1 cellular context compared by ENCODE assay signal in the genomic region with DNA sequence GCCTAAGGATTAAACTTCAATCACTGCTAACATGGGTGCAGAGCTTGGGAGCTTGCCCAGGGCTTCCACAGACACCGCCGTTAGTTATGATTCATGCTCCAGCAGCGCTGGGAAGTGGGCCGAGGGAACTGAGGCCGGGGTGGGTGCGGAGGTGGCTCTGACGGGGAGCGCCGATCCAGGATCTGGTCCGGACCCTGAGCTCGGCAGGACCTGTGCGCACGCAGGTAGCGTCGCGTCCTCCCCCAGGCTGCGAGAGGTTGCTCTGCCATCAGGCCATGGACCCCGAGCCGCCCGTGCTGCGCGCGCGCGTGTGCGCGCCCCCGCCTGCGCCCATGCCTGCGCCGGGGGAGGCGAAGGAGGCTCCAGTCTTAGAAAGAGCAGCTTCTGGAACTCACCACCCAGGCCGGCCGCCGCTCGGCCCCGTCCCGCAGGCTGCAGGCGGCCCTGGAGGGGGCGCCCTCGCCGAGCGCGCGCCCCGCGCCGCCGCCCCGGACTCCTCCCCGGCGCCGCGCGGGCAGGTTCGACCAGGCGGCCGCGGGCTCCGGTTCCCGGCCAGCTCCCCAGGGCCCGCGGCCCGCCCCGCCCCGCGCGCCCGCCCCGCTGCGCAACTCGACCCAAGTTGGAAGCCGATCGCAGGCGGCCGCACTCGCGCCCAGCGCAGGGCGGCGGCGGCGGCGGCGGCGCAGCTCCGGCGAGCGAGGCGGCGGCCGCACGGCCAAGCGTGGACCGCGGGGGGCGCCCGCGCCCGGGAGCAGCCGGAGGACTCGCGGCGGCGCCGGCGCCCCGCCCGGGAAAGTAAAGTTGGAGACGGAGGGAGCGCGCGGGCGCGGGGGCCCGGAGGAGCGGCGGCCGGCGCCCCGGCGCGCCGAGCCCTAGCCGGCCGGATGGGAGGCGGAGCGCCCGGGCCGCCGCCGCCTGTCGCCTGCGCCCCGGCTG.
TF ChIP-seq lines count a peak whose summit lies in the region.

No MANE protein-coding gene starts in this region.

TF ChIP-seq in HepG2, 621 proteins besides CTCF, POLR2A, EP300 and RAD21 (continued from another document):
- TF ChIP-seq, protein P1, sequence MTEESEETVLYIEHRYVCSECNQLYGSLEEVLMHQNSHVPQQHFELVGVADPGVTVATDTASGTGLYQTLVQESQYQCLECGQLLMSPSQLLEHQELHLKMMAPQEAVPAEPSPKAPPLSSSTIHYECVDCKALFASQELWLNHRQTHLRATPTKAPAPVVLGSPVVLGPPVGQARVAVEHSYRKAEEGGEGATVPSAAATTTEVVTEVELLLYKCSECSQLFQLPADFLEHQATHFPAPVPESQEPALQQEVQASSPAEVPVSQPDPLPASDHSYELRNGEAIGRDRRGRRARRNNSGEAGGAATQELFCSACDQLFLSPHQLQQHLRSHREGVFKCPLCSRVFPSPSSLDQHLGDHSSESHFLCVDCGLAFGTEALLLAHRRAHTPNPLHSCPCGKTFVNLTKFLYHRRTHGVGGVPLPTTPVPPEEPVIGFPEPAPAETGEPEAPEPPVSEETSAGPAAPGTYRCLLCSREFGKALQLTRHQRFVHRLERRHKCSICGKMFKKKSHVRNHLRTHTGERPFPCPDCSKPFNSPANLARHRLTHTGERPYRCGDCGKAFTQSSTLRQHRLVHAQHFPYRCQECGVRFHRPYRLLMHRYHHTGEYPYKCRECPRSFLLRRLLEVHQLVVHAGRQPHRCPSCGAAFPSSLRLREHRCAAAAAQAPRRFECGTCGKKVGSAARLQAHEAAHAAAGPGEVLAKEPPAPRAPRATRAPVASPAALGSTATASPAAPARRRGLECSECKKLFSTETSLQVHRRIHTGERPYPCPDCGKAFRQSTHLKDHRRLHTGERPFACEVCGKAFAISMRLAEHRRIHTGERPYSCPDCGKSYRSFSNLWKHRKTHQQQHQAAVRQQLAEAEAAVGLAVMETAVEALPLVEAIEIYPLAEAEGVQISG (CRISPR knock-in tag; IDR thresholded peaks at IDR 0.05): peak; percentile 28; the same call in 1 of the 2 replicates
- 0 out of 2 replicates have a peak, but pooled peaks have one; percentile 43 for TF ChIP-seq SPEN (CRISPR knock-in tag; IDR thresholded peaks at IDR 0.05; ENCODE audit: low read depth)
- TF ChIP-seq MXD4 (CRISPR knock-in tag; IDR thresholded peaks at IDR 0.05): 0 out of 2 replicates have a peak, but pooled peaks have one; percentile 28
- TF ChIP-seq, protein P2, sequence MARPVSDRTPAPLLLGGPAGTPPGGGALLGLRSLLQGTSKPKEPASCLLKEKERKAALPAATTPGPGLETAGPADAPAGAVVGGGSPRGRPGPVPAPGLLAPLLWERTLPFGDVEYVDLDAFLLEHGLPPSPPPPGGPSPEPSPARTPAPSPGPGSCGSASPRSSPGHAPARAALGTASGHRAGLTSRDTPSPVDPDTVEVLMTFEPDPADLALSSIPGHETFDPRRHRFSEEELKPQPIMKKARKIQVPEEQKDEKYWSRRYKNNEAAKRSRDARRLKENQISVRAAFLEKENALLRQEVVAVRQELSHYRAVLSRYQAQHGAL (CRISPR knock-in tag; IDR thresholded peaks at IDR 0.05; ENCODE audit: not compliant biosample characterization): no peak
- peak; percentile 53; the same call in 1 of the 2 replicates for TF ChIP-seq GABPB1 (CRISPR knock-in tag; IDR thresholded peaks at IDR 0.05)
- TF ChIP-seq, protein P3, sequence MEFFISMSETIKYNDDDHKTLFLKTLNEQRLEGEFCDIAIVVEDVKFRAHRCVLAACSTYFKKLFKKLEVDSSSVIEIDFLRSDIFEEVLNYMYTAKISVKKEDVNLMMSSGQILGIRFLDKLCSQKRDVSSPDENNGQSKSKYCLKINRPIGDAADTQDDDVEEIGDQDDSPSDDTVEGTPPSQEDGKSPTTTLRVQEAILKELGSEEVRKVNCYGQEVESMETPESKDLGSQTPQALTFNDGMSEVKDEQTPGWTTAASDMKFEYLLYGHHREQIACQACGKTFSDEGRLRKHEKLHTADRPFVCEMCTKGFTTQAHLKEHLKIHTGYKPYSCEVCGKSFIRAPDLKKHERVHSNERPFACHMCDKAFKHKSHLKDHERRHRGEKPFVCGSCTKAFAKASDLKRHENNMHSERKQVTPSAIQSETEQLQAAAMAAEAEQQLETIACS (CRISPR knock-in tag; IDR thresholded peaks at IDR 0.05): peak; percentile 95
- TF ChIP-seq, protein P4, sequence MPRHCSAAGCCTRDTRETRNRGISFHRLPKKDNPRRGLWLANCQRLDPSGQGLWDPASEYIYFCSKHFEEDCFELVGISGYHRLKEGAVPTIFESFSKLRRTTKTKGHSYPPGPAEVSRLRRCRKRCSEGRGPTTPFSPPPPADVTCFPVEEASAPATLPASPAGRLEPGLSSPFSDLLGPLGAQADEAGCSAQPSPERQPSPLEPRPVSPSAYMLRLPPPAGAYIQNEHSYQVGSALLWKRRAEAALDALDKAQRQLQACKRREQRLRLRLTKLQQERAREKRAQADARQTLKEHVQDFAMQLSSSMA (CRISPR knock-in tag; IDR thresholded peaks at IDR 0.05): peak; percentile 67; the same call in 1 of the 2 replicates
- TF ChIP-seq ZNF274 (CRISPR knock-in tag; IDR thresholded peaks at IDR 0.05): 0 out of 2 replicates have a peak, but pooled peaks have one; percentile 40
- TF ChIP-seq, protein P5, sequence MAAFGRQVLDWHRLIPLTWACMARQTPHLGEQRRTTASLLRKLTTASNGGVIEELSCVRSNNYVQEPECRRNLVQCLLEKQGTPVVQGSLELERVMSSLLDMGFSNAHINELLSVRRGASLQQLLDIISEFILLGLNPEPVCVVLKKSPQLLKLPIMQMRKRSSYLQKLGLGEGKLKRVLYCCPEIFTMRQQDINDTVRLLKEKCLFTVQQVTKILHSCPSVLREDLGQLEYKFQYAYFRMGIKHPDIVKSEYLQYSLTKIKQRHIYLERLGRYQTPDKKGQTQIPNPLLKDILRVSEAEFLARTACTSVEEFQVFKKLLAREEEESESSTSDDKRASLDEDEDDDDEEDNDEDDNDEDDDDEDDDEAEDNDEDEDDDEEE (CRISPR knock-in tag; IDR thresholded peaks at IDR 0.05): no peak
- TF ChIP-seq SKI (IDR thresholded peaks at IDR 0.05; ENCODE audit: partially characterized antibody): peak; percentile 82
- TF ChIP-seq, protein P6, sequence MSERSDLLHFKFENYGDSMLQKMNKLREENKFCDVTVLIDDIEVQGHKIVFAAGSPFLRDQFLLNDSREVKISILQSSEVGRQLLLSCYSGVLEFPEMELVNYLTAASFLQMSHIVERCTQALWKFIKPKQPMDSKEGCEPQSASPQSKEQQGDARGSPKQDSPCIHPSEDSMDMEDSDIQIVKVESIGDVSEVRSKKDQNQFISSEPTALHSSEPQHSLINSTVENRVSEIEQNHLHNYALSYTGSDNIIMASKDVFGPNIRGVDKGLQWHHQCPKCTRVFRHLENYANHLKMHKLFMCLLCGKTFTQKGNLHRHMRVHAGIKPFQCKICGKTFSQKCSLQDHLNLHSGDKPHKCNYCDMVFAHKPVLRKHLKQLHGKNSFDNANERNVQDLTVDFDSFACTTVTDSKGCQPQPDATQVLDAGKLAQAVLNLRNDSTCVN (CRISPR knock-in tag; IDR thresholded peaks at IDR 0.05; ENCODE audit: borderline replicate concordance): no peak
- TF ChIP-seq, protein P7, sequence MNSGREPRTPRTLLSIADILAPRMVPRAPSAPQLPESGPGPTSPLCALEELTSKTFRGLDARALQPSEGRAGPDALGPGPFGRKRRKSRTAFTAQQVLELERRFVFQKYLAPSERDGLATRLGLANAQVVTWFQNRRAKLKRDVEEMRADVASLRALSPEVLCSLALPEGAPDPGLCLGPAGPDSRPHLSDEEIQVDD (CRISPR knock-in tag; IDR thresholded peaks at IDR 0.05; ENCODE audit: borderline replicate concordance): 0 out of 2 replicates have a peak, but pooled peaks have one; percentile 37
- 0 out of 2 replicates have a peak, but pooled peaks have one; percentile 44 for TF ChIP-seq ZFY (CRISPR knock-in tag; IDR thresholded peaks at IDR 0.05)
- peak; percentile 60 for TF ChIP-seq MYC (CRISPR knock-in tag; IDR thresholded peaks at IDR 0.05; ENCODE audit: borderline replicate concordance)
- peak; percentile 35; the same call in 1 of the 2 replicates for TF ChIP-seq SAP130 (CRISPR knock-in tag; IDR thresholded peaks at IDR 0.05; ENCODE audit: low read depth)
- TF ChIP-seq, protein P8, sequence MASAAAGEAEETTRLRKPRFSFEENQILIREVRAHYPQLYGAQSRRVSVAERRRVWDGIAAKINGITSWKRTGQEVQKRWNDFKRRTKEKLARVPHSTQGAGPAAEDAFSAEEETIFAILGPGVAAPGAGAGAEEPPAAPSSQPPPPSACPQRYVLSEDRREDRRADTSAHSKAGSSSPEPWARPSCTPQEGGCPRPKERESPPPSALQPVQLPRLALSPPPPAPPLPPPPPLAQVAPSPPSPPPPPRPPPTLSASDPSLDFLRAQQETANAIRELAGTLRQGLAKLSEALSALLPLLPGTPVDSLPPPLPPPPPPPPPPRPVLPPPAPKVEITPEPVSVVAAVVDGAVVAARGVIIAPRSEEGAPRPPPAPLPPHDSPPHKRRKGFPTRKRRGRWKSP (CRISPR knock-in tag; IDR thresholded peaks at IDR 0.05): peak; percentile 69; the same call in 1 of the 2 replicates
- TF ChIP-seq SALL1 (CRISPR knock-in tag; IDR thresholded peaks at IDR 0.05): peak; percentile 32
- TF ChIP-seq, protein P9, sequence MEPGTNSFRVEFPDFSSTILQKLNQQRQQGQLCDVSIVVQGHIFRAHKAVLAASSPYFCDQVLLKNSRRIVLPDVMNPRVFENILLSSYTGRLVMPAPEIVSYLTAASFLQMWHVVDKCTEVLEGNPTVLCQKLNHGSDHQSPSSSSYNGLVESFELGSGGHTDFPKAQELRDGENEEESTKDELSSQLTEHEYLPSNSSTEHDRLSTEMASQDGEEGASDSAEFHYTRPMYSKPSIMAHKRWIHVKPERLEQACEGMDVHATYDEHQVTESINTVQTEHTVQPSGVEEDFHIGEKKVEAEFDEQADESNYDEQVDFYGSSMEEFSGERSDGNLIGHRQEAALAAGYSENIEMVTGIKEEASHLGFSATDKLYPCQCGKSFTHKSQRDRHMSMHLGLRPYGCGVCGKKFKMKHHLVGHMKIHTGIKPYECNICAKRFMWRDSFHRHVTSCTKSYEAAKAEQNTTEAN (CRISPR knock-in tag; conservative IDR thresholded peaks at IDR 0.05): no peak
- peak; percentile 49; the same call in 1 of the 2 replicates for TF ChIP-seq ZNF205 (CRISPR knock-in tag; IDR thresholded peaks at IDR 0.05)
- peak; percentile 47 for TF ChIP-seq IKZF4 (CRISPR knock-in tag; IDR thresholded peaks at IDR 0.05; ENCODE audit: borderline replicate concordance, low read depth, not compliant biosample characterization)
- TF ChIP-seq, protein P10, sequence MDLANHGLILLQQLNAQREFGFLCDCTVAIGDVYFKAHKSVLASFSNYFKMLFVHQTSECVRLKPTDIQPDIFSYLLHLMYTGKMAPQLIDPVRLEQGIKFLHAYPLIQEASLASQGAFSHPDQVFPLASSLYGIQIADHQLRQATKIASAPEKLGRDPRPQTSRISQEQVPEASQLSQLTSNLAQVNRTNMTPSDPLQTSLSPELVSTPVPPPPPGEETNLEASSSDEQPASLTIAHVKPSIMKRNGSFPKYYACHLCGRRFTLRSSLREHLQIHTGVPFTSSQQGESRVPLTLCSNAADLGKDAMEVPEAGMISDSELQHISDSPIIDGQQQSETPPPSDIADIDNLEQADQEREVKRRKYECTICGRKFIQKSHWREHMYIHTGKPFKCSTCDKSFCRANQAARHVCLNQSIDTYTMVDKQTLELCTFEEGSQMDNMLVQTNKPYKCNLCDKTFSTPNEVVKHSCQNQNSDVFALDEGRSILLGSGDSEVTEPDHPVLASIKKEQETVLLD (CRISPR knock-in tag; IDR thresholded peaks at IDR 0.05; ENCODE audit: low read depth): peak; percentile 74; the same call in 1 of the 2 replicates
- TF ChIP-seq, protein P11, sequence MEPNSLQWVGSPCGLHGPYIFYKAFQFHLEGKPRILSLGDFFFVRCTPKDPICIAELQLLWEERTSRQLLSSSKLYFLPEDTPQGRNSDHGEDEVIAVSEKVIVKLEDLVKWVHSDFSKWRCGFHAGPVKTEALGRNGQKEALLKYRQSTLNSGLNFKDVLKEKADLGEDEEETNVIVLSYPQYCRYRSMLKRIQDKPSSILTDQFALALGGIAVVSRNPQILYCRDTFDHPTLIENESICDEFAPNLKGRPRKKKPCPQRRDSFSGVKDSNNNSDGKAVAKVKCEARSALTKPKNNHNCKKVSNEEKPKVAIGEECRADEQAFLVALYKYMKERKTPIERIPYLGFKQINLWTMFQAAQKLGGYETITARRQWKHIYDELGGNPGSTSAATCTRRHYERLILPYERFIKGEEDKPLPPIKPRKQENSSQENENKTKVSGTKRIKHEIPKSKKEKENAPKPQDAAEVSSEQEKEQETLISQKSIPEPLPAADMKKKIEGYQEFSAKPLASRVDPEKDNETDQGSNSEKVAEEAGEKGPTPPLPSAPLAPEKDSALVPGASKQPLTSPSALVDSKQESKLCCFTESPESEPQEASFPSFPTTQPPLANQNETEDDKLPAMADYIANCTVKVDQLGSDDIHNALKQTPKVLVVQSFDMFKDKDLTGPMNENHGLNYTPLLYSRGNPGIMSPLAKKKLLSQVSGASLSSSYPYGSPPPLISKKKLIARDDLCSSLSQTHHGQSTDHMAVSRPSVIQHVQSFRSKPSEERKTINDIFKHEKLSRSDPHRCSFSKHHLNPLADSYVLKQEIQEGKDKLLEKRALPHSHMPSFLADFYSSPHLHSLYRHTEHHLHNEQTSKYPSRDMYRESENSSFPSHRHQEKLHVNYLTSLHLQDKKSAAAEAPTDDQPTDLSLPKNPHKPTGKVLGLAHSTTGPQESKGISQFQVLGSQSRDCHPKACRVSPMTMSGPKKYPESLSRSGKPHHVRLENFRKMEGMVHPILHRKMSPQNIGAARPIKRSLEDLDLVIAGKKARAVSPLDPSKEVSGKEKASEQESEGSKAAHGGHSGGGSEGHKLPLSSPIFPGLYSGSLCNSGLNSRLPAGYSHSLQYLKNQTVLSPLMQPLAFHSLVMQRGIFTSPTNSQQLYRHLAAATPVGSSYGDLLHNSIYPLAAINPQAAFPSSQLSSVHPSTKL (CRISPR knock-in tag; IDR thresholded peaks at IDR 0.05): peak; percentile 24; the same call in 1 of the 2 replicates
- TF ChIP-seq RBFOX2 (IDR thresholded peaks at IDR 0.05; ENCODE audit: low read depth, low read length): peak; percentile 67; the same call in 1 of the 2 replicates
- no peak for TF ChIP-seq KDM5B (CRISPR knock-in tag; IDR thresholded peaks at IDR 0.05; ENCODE audit: borderline replicate concordance)
- TF ChIP-seq, protein P12, sequence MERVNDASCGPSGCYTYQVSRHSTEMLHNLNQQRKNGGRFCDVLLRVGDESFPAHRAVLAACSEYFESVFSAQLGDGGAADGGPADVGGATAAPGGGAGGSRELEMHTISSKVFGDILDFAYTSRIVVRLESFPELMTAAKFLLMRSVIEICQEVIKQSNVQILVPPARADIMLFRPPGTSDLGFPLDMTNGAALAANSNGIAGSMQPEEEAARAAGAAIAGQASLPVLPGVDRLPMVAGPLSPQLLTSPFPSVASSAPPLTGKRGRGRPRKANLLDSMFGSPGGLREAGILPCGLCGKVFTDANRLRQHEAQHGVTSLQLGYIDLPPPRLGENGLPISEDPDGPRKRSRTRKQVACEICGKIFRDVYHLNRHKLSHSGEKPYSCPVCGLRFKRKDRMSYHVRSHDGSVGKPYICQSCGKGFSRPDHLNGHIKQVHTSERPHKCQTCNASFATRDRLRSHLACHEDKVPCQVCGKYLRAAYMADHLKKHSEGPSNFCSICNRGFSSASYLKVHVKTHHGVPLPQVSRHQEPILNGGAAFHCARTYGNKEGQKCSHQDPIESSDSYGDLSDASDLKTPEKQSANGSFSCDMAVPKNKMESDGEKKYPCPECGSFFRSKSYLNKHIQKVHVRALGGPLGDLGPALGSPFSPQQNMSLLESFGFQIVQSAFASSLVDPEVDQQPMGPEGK (CRISPR knock-in tag; IDR thresholded peaks at IDR 0.05): 0 out of 2 replicates have a peak, but pooled peaks have one; percentile 35
- TF ChIP-seq ZFX (CRISPR knock-in tag; IDR thresholded peaks at IDR 0.05; ENCODE audit: low read depth): peak; percentile 65
- peak; percentile 25 for TF ChIP-seq ZNF883 (CRISPR knock-in tag; IDR thresholded peaks at IDR 0.05; ENCODE audit: not compliant biosample characterization)
